7 cellular contexts compared by ENCODE assay signal in the genomic region with DNA sequence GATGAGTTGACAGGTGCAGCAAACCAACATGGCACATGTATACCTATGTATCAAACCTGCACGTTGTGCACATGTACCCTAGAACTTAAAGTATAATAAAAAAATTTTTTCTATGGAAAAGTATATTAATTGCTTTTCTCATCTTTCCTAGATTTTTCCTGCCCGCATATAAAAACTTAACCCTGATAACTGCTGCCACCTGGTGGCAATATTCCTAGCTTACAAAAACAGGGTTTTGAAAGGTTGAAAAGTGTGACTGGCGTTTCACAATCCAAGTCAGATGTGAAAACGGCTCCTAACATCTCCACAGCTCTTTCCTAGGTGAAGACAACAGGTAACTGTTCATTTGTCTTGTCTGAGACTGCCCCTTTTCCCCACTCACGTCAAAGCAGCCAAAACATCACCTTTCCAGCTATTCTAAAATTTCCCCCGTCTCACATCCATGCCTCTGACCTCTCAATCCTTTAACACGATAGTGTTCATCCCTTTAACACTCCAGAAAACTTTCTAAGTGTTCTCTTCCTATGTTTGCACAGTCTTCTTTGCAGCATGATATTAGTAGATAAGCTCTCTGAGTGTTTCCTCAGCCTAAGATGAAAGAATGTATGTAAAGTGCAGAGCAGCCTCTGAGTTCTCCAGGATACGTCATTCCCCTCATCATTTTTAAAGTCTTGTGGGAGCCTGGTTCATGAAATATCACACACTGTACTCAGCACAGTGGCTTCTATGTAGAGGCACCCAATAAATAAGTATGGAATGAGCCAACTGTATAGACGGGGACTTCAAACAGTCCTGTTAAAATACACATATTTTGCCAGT. TPM values are rescaled to one million over a fixed set of nuclear protein-coding genes. Genes with fewer than 3 reads are reported as not detected.
DNase-seq lines count a peak whose midpoint lies in the region; ATAC-seq, FAIRE-seq and TF ChIP-seq lines count a peak whose summit lies in the region.

No MANE protein-coding gene starts in this region.

- intact Hi-C loops in PC-9 (cut with micrococcal nuclease; ENCODE audit: unreplicated experiment) = loop anchor here (1.0 to 5.0 kb wide), 2 partner anchors 177 to 367 kb away; no protein-coding TSS in a partner anchor
- intact Hi-C loops in ascending aorta (cut with DNase I) = loop anchor here (1.0 kb wide), 1 partner anchor 177 kb away; no protein-coding TSS in a partner anchor

- no peak overlapping the region for H3K4me3 ChIP-seq in DOHH2 (ENCODE audit: low read length)
- H3K4me3 ChIP-seq in PC-9 = no peak overlapping the region
- no peak overlapping the region for H3K4me3 ChIP-seq in ascending aorta

- no peaks in the 10 kb centered on the region for H3K9me2 ChIP-seq in DOHH2 (replicated peaks; ENCODE audit: control insufficient read depth, low read length)
- no peaks in the 10 kb centered on the region for H3K9me2 ChIP-seq in PC-9 (ENCODE audit: insufficient read depth)

- H3K4me2 ChIP-seq in DOHH2 (ENCODE audit: low read length) (peak overlapping the region; percentile 38; the same call in 1 of the 2 replicates), PC-9 (no peak overlapping the region; the same call in 1 of the 2 replicates)

- H3K79me2 ChIP-seq in DOHH2 (ENCODE audit: control insufficient read depth, low read length) (no peaks in the 10 kb centered on the region), PC-9 (ENCODE audit: low read depth) (no peaks in the 10 kb centered on the region)

- no peaks in the 10 kb centered on the region for H3K36me3 ChIP-seq in DOHH2 (ENCODE audit: control insufficient read depth, low read length)
- no peaks in the 10 kb centered on the region for H3K36me3 ChIP-seq in PC-9 (ENCODE audit: low read depth)
- H3K36me3 ChIP-seq in ascending aorta = no peaks in the 10 kb centered on the region

- no peak for ATAC-seq in GM19463 (IDR thresholded peaks at IDR 0.05; ENCODE audit: unreplicated experiment)

- TF ChIP-seq CTCF in DOHH2 (IDR thresholded peaks at IDR 0.05; ENCODE audit: low read depth, low read length, poor library complexity, severe bottlenecking) (peak; percentile 62), PC-9 (conservative IDR thresholded peaks at IDR 0.05) (peak; percentile 88), ascending aorta (IDR thresholded peaks at IDR 0.05) (peak; percentile 24 to 61 (median 57))

- H3K27ac ChIP-seq in DOHH2 (ENCODE audit: low read depth, low read length) (no peak overlapping the region), PC-9 (no peak overlapping the region), ascending aorta (no peak overlapping the region)

- DNase-seq in HPDE6-E6E7 (ENCODE audit: extremely low spot score) (peak; percentile 28), PC-9 (peak; percentile 18 to 46), ascending aorta (ENCODE audit: low spot score in 2 of 2) (peak in 1 of 2 donors; percentile 68)
- peak; percentile 30 for DNase-seq in stimulated activated CD8-positive, alpha-beta memory T cell treated with anti-CD3 and anti-CD28 coated beads, Interleukin-12 subunit alpha, Interleukin-12 subunit beta, amount 100 ng/mL, for 1 hour (ENCODE audit: low read depth)

- H3F3A ChIP-seq in DOHH2 (ENCODE audit: control insufficient read depth, insufficient read depth) = no peaks in the 10 kb centered on the region
- H3F3A ChIP-seq in PC-9 (ENCODE audit: insufficient read depth, low read depth) = no peaks in the 10 kb centered on the region

- no peaks in the 10 kb centered on the region for H3K9me3 ChIP-seq in DOHH2 (ENCODE audit: control insufficient read depth, insufficient read depth, low read length)
- no peaks in the 10 kb centered on the region for H3K9me3 ChIP-seq in PC-9 (ENCODE audit: insufficient read depth, low read depth)
- H3K9me3 ChIP-seq in ascending aorta = no peaks in the 10 kb centered on the region

- H3K27me3 ChIP-seq in DOHH2 (ENCODE audit: control insufficient read depth, low read length) = no peaks in the 10 kb centered on the region
- H3K27me3 ChIP-seq in PC-9 (ENCODE audit: insufficient read depth, low read depth) = peaks cover 84% of the 10 kb centered on the region
- H3K27me3 ChIP-seq in ascending aorta = no peaks in the 10 kb centered on the region

- peaks cover 17% of the 10 kb centered on the region for H3K4me1 ChIP-seq in DOHH2 (ENCODE audit: control insufficient read depth, low read length)
- no peaks in the 10 kb centered on the region for H3K4me1 ChIP-seq in PC-9 (replicated peaks; ENCODE audit: insufficient read depth)
- H3K4me1 ChIP-seq in ascending aorta = no peaks in the 10 kb centered on the region

- CTCF ChIA-PET in PC-9 (lab: Charles Lee) = interaction anchor here (0.6 to 2.1 kb wide), 3 partner anchors 22 to 177 kb away, joined by 3 to 8 read pairs (median 3); no protein-coding TSS in a partner anchor

- BruUV-seq in PC-9 (replicated peaks; lab: Mats Ljungman, UMichigan) = no TSS peak

- H2AFZ ChIP-seq in PC-9 = no peak overlapping the region

- peak; percentile 89 for FAIRE-seq in islet of Langerhans (lab: Jason Lieb, UNC)

- POLR2A ChIA-PET in PC-9 (lab: Charles Lee; ENCODE audit: unreplicated experiment) = interaction anchor here (0.7 kb wide), 1 partner anchor 177 kb away, joined by 3 read pairs; no protein-coding TSS in a partner anchor

- H4K20me1 ChIP-seq in DOHH2 (ENCODE audit: control insufficient read depth, insufficient read depth, low read depth, low read length) (no peaks in the 10 kb centered on the region), PC-9 (ENCODE audit: insufficient read depth) (no peaks in the 10 kb centered on the region)

RNA-seq across cellular contexts. Expression of a gene that starts 27.5 kb away (rescaled TPM):
- total RNA-seq in PC-9 (2021) = 0.85 and 1.6 TPM in 2 replicates
- total RNA-seq in ascending aorta = 1.6 TPM

RNA-seq across cellular contexts. Expression of a gene that starts 49.1 kb away (rescaled TPM):
- total RNA-seq in PC-9 (2021) (20.6 and 23.7 TPM in 2 replicates), ascending aorta (31.2 TPM)

RNA-seq across cellular contexts. Expression of a gene that starts 49.3 kb away (rescaled TPM):
- total RNA-seq in PC-9 (2021) (183 and 212 TPM in 2 replicates), ascending aorta (24.7 TPM)
